In genomic region chr12:54588110-54588831, GRCh38 we compare ENCODE assay signal across 9 cellular contexts. TPM values are rescaled to one million over a fixed set of nuclear protein-coding genes. Genes with fewer than 3 reads are reported as not detected.
DNase-seq lines count a peak whose midpoint lies in the region; ATAC-seq and TF ChIP-seq lines count a peak whose summit lies in the region.
"Had no signal": no experiment of that assay in that cellular context is flagged by ENCODE, and none has a peak within 500 bp of the region (broad histone marks: within the 10 kb centered on the region; RNA-seq: fewer than 3 reads in every experiment).

TSS of gene PPP1R1A (minus strand) at chr12:54588659. CDS start at chr12:54588488, 171 bp downstream.

- peak; percentile 95 for DNase-seq in H7
- no peak for DNase-seq in sigmoid colon
- no peak for DNase-seq in NCI-H187 treated with DMSO at 0.1 percent for 48 hours (lab: John Stamatoyannopoulos, UW)
- no peak for DNase-seq in NCI-H524 (lab: John Stamatoyannopoulos, UW)
- no peak for DNase-seq in HPDE6-E6E7 (ENCODE audit: extremely low spot score)
- DNase-seq: PC-9 had no signal

- peak within 1 kb of the TSS in 3 of 4 donors; percentile 80 to 82 (median 82) for H3K27ac ChIP-seq in sigmoid colon
- H3K27ac ChIP-seq: PC-9 had no signal

- H3K27ac Mint-ChIP-seq in activated T-helper 17 cell treated with anti-CD3 and anti-CD28 coated beads, Interleukin-2, amount 50 U/mL, for 72 hours = no peak within 1 kb of the TSS

- no peak for TF ChIP-seq CTCF in sigmoid colon (IDR thresholded peaks at IDR 0.05)

- no peak for TF ChIP-seq EP300 in sigmoid colon (IDR thresholded peaks at IDR 0.05)

- no peaks in the 10 kb centered on the region for H3K9me3 ChIP-seq in sigmoid colon

- intact Hi-C loops in sigmoid colon (cut with DNase I) = no loop called here

- peaks cover 0 to 64% (median 60%) of the 10 kb centered on the region in 4 donors for H3K4me1 ChIP-seq in sigmoid colon

- peak within 1 kb of the TSS; percentile 25 for H3K4me3 Mint-ChIP-seq in activated T-helper 17 cell treated with anti-CD3 and anti-CD28 coated beads, Interleukin-2, amount 50 U/mL, for 72 hours

- ATAC-seq in activated T-helper 17 cell treated with anti-CD3 and anti-CD28 coated beads, Interleukin-2, amount 50 U/mL, for 72 hours (replicated peaks) = no peak
- no peak for ATAC-seq in HG02884 (IDR thresholded peaks at IDR 0.05; ENCODE audit: unreplicated experiment)

- H3K36me3 ChIP-seq in H7 (replicated peaks; ENCODE audit: control insufficient read depth, insufficient read depth, low read length) (no peaks in the 10 kb centered on the region), sigmoid colon (no peaks in the 10 kb centered on the region)

- no peaks in the 10 kb centered on the region for H3K9me3 Mint-ChIP-seq in activated T-helper 17 cell treated with anti-CD3 and anti-CD28 coated beads, Interleukin-2, amount 50 U/mL, for 72 hours

- no peak for TF ChIP-seq POLR2A in sigmoid colon (IDR thresholded peaks at IDR 0.05)

- peaks cover 9% of the 10 kb centered on the region for H3K4me1 Mint-ChIP-seq in activated T-helper 17 cell treated with anti-CD3 and anti-CD28 coated beads, Interleukin-2, amount 50 U/mL, for 72 hours

- H3K36me3 Mint-ChIP-seq in activated T-helper 17 cell treated with anti-CD3 and anti-CD28 coated beads, Interleukin-2, amount 50 U/mL, for 72 hours (ENCODE audit: low read depth) = peaks cover 5% of the 10 kb centered on the region

- H3K4me3 ChIP-seq in H7 (ENCODE audit: insufficient read depth, low read depth, low read length) (peak within 1 kb of the TSS; percentile 74), iPS-11a (ENCODE audit: low read depth, low read length) (peak within 1 kb of the TSS; percentile 55), sigmoid colon (peak within 1 kb of the TSS; percentile 55 to 77 (median 64))
- H3K4me3 ChIP-seq: PC-9 had no signal

- H3K27me3 Mint-ChIP-seq in activated T-helper 17 cell treated with anti-CD3 and anti-CD28 coated beads, Interleukin-2, amount 50 U/mL, for 72 hours = peaks cover 56% of the 10 kb centered on the region

- 1 to 2% methylated on average over 75 of the region's 75 CpGs for WGBS in sigmoid colon, 2 donors

- H3K27me3 ChIP-seq in H7 (ENCODE audit: control insufficient read depth, insufficient read depth, low read length) (peaks cover 34% of the 10 kb centered on the region), sigmoid colon (no peaks in the 10 kb centered on the region)

RNA-seq across cellular contexts. Expression of gene PPP1R1A, which starts in this region (rescaled TPM):
- 23.8 and 24.3 TPM in 2 replicates for total RNA-seq in H7 (2014; rRNA removed; shearing (Covaris generic))
- not detected for total RNA-seq in activated T-helper 17 cell treated with anti-CD3 and anti-CD28 coated beads, Interleukin-2, amount 50 U/mL, for 72 hours
- total RNA-seq in sigmoid colon = 10 to 100 TPM; 17.5 to 48.9 (median 24.9) TPM
- polyA plus RNA-seq in sigmoid colon = 1 to 10 TPM in 2 of 3 donors, under 1 TPM in 1; 0.92 to 3.0 (median 1.2) TPM
- total RNA-seq: PC-9 had no signal

Comparison
In these comparisons a context has a peak if more than half of its experiments do, and no peak if none do; other contexts are left out.
1. RNA of gene PPP1R1A (total RNA-seq): 17.5 to 48.9 TPM in sigmoid colon and 23.8 to 24.3 TPM in H7; not detected in activated T-helper 17 cell treated with anti-CD3 and anti-CD28 coated beads, Interleukin-2, amount 50 U/mL, for 72 hours; every median in the first group is over 10 times any median in the second.
2. Peak in every context shown above with its lines, with median percentiles within 50 percentile points of each other: H3K4me3 ChIP-seq.